Comparison of ENCODE assay signal across 1 cellular context in genomic region chr3:62940763-62941632, GRCh38.
TF ChIP-seq lines count a peak whose summit lies in the region.

No MANE protein-coding gene starts in this region.

TF ChIP-seq in K562, 482 proteins besides CTCF, POLR2A, EP300 and RAD21 (continued from another document):
- TF ChIP-seq, protein P1, sequence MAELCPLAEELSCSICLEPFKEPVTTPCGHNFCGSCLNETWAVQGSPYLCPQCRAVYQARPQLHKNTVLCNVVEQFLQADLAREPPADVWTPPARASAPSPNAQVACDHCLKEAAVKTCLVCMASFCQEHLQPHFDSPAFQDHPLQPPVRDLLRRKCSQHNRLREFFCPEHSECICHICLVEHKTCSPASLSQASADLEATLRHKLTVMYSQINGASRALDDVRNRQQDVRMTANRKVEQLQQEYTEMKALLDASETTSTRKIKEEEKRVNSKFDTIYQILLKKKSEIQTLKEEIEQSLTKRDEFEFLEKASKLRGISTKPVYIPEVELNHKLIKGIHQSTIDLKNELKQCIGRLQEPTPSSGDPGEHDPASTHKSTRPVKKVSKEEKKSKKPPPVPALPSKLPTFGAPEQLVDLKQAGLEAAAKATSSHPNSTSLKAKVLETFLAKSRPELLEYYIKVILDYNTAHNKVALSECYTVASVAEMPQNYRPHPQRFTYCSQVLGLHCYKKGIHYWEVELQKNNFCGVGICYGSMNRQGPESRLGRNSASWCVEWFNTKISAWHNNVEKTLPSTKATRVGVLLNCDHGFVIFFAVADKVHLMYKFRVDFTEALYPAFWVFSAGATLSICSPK (IDR thresholded peaks at IDR 0.05; ENCODE audit: borderline replicate concordance): no peak
- TF ChIP-seq, protein P2, sequence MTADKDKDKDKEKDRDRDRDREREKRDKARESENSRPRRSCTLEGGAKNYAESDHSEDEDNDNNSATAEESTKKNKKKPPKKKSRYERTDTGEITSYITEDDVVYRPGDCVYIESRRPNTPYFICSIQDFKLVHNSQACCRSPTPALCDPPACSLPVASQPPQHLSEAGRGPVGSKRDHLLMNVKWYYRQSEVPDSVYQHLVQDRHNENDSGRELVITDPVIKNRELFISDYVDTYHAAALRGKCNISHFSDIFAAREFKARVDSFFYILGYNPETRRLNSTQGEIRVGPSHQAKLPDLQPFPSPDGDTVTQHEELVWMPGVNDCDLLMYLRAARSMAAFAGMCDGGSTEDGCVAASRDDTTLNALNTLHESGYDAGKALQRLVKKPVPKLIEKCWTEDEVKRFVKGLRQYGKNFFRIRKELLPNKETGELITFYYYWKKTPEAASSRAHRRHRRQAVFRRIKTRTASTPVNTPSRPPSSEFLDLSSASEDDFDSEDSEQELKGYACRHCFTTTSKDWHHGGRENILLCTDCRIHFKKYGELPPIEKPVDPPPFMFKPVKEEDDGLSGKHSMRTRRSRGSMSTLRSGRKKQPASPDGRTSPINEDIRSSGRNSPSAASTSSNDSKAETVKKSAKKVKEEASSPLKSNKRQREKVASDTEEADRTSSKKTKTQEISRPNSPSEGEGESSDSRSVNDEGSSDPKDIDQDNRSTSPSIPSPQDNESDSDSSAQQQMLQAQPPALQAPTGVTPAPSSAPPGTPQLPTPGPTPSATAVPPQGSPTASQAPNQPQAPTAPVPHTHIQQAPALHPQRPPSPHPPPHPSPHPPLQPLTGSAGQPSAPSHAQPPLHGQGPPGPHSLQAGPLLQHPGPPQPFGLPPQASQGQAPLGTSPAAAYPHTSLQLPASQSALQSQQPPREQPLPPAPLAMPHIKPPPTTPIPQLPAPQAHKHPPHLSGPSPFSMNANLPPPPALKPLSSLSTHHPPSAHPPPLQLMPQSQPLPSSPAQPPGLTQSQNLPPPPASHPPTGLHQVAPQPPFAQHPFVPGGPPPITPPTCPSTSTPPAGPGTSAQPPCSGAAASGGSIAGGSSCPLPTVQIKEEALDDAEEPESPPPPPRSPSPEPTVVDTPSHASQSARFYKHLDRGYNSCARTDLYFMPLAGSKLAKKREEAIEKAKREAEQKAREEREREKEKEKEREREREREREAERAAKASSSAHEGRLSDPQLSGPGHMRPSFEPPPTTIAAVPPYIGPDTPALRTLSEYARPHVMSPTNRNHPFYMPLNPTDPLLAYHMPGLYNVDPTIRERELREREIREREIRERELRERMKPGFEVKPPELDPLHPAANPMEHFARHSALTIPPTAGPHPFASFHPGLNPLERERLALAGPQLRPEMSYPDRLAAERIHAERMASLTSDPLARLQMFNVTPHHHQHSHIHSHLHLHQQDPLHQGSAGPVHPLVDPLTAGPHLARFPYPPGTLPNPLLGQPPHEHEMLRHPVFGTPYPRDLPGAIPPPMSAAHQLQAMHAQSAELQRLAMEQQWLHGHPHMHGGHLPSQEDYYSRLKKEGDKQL (CRISPR knock-in tag; IDR thresholded peaks at IDR 0.05; ENCODE audit: borderline replicate concordance): no peak
- TF ChIP-seq TARDBP (IDR thresholded peaks at IDR 0.05) (no peak), MAFK (IDR thresholded peaks at IDR 0.05; ENCODE audit: low read length) (peak; percentile 64), NFE2 (IDR thresholded peaks at IDR 0.05; ENCODE audit: low read depth) (peak; percentile 50), MAFF (IDR thresholded peaks at IDR 0.05; ENCODE audit: low read length) (peak; percentile 52), ZNF316 (IDR thresholded peaks at IDR 0.05) (peak; percentile 82), C11orf30 (IDR thresholded peaks at IDR 0.05; ENCODE audit: low read depth) (peak; percentile 88), MCM3 (IDR thresholded peaks at IDR 0.05) (no peak), FOSL1 (tag; conservative IDR thresholded peaks at IDR 0.05) (peak; percentile 81), MAFG (tag; conservative IDR thresholded peaks at IDR 0.05) (peak; percentile 77), SRSF7 (optimal IDR thresholded peaks at IDR 0.05; ENCODE audit: low read depth, low read length) (no peak), ZNF3 (CRISPR knock-in tag; IDR thresholded peaks at IDR 0.05) (no peak), ZBTB11 (CRISPR knock-in tag; IDR thresholded peaks at IDR 0.05) (peak in 1 of 3 experiments; percentile 16; a peak in 2 of 6 replicates), ZNF766 (CRISPR knock-in tag; conservative IDR thresholded peaks at IDR 0.05) (0 out of 2 replicates have a peak, but pooled peaks have one; percentile 36), JUND (IDR thresholded peaks at IDR 0.05; ENCODE audit: borderline replicate concordance, low read depth, low read length) (peak; percentile 68), JUND (tag; IDR thresholded peaks at IDR 0.05; ENCODE audit: borderline replicate concordance, low read depth, low read length) (no peak)
- TF ChIP-seq, protein P3, sequence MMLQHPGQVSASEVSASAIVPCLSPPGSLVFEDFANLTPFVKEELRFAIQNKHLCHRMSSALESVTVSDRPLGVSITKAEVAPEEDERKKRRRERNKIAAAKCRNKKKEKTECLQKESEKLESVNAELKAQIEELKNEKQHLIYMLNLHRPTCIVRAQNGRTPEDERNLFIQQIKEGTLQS (IDR thresholded peaks at IDR 0.05): peak; percentile 88
- TF ChIP-seq, protein P3 (CRISPR knock-in tag; conservative IDR thresholded peaks at IDR 0.05): no peak
- TF ChIP-seq, protein P4, sequence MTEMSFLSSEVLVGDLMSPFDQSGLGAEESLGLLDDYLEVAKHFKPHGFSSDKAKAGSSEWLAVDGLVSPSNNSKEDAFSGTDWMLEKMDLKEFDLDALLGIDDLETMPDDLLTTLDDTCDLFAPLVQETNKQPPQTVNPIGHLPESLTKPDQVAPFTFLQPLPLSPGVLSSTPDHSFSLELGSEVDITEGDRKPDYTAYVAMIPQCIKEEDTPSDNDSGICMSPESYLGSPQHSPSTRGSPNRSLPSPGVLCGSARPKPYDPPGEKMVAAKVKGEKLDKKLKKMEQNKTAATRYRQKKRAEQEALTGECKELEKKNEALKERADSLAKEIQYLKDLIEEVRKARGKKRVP (CRISPR knock-in tag; IDR thresholded peaks at IDR 0.05): peak; percentile 83
TF ChIP-seq in K562: peak in this region for 13.
